In genomic region chr3:32238816-32239637, GRCh38 we compare ENCODE assay signal across 8 cellular contexts. TPM values are rescaled to one million over a fixed set of nuclear protein-coding genes. Genes with fewer than 3 reads are reported as not detected.
DNase-seq lines count a peak whose midpoint lies in the region; ATAC-seq and TF ChIP-seq lines count a peak whose summit lies in the region.

No MANE protein-coding gene starts in this region.

- CTCF ChIA-PET in CD8-positive, alpha-beta memory T cell (lab: Charles Lee), result interaction anchor here (1.2 to 2.8 kb wide), 12 partner anchors 10 to 445 kb away, joined by 3 to 19 read pairs (median 6); no protein-coding TSS in a partner anchor

- peak overlapping the region; percentile 82 to 93 (median 87) for H3K4me3 Mint-ChIP-seq in CD8-positive, alpha-beta memory T cell
- H3K4me3 Mint-ChIP-seq in natural killer cell treated with Interleukin-12 subunit alpha and Interleukin-12 subunit beta and Interleukin-15 and Interleukin-18, amount 100 ng/mL, for 72 hours, result peak overlapping the region; percentile 66

- no peaks in the 10 kb centered on the region for H3K79me2 ChIP-seq in fibroblast of lung (ENCODE audit: control insufficient read depth, insufficient read depth, low read length)

- DNase-seq in CD8-positive, alpha-beta memory T cell, result peak in 4 of 5 donors; percentile 5 to 54 (median 33)
- DNase-seq in NCI-H510A (lab: John Stamatoyannopoulos, UW), result peak; percentile 29
- DNase-seq in activated CD8-positive, alpha-beta memory T cell treated with anti-CD3 and anti-CD28 coated beads, Interleukin-2, amount 50 U/mL, for 48 hours, result peak; percentile 73
- DNase-seq in fibroblast of lung (ENCODE audit: low read depth in 2 of 2), result peak; percentile 36 to 46
- DNase-seq in natural killer cell treated with Interleukin-12 subunit alpha and Interleukin-12 subunit beta and Interleukin-15 and Interleukin-18, amount 100 ng/mL, for 72 hours (ENCODE audit: low spot score), result no peak
- DNase-seq in upper lobe of right lung, result peak; percentile 76
- DNase-seq in GF-D8 (lab: John Stamatoyannopoulos, UW), result no peak

- no peaks in the 10 kb centered on the region for H3K9me3 ChIP-seq in CD8-positive, alpha-beta memory T cell (ENCODE audit: low read length)
- H3K9me3 ChIP-seq in fibroblast of lung (ENCODE audit: control insufficient read depth, insufficient read depth, low read depth, low read length) (no peaks in the 10 kb centered on the region), upper lobe of right lung (peaks cover 6% of the 10 kb centered on the region)

- no peak overlapping the region for H3K9ac ChIP-seq in fibroblast of lung (ENCODE audit: insufficient read depth, low read length)

- H3K27ac ChIP-seq in CD8-positive, alpha-beta memory T cell (ENCODE audit: low read depth, low read length), result no peak overlapping the region
- H3K27ac ChIP-seq in fibroblast of lung (ENCODE audit: insufficient read depth, low read length) (no peak overlapping the region), upper lobe of right lung (peak overlapping the region; percentile 83)

- intact Hi-C loops in upper lobe of right lung (cut with DNase I), result no loop called here

- H3K36me3 ChIP-seq in CD8-positive, alpha-beta memory T cell (ENCODE audit: insufficient read depth, low read length), result no peaks in the 10 kb centered on the region
- no peaks in the 10 kb centered on the region for H3K36me3 ChIP-seq in fibroblast of lung (ENCODE audit: control insufficient read depth, insufficient read depth, low read length)
- H3K36me3 ChIP-seq in upper lobe of right lung, result no peaks in the 10 kb centered on the region

- peaks cover 14 to 28% (median 17%) of the 10 kb centered on the region in 3 donors for H3K4me1 Mint-ChIP-seq in CD8-positive, alpha-beta memory T cell
- peaks cover 9 to 11% of the 10 kb centered on the region in 2 donors for H3K4me1 Mint-ChIP-seq in natural killer cell treated with Interleukin-12 subunit alpha and Interleukin-12 subunit beta and Interleukin-15 and Interleukin-18, amount 100 ng/mL, for 72 hours (ENCODE audit: low read depth in 2 of 2)

- H3K4me2 ChIP-seq in fibroblast of lung (ENCODE audit: extremely low read depth, insufficient read depth, low read length), result peak overlapping the region; percentile 77

- no peaks in the 10 kb centered on the region for H4K20me1 ChIP-seq in fibroblast of lung (ENCODE audit: control insufficient read depth, extremely low read depth, insufficient read depth, low read length)

- no peaks in the 10 kb centered on the region for H3K27me3 ChIP-seq in CD8-positive, alpha-beta memory T cell (ENCODE audit: insufficient read depth, low read length, poor library complexity, severe bottlenecking)
- H3K27me3 ChIP-seq in fibroblast of lung (ENCODE audit: control insufficient read depth, insufficient read depth, low read length) (peaks cover 23% of the 10 kb centered on the region), upper lobe of right lung (no peaks in the 10 kb centered on the region)

- H3K27ac Mint-ChIP-seq in CD8-positive, alpha-beta memory T cell, result peak overlapping the region in 4 of 8 donors; percentile 21 to 79 (median 36)
- no peak overlapping the region for H3K27ac Mint-ChIP-seq in natural killer cell treated with Interleukin-12 subunit alpha and Interleukin-12 subunit beta and Interleukin-15 and Interleukin-18, amount 100 ng/mL, for 72 hours

- ATAC-seq in GM21576 (IDR thresholded peaks at IDR 0.05; ENCODE audit: unreplicated experiment) (peak; percentile 30), upper lobe of right lung (no peak)
- ATAC-seq in natural killer cell treated with Interleukin-12 subunit alpha and Interleukin-12 subunit beta and Interleukin-15 and Interleukin-18, amount 100 ng/mL, for 72 hours, result peak in 1 of 2 donors; percentile 54

- H2AFZ ChIP-seq in fibroblast of lung (ENCODE audit: low read length), result peak overlapping the region; percentile 64

- peak overlapping the region; percentile 76 for H3K4me3 ChIP-seq in CD8-positive, alpha-beta memory T cell (ENCODE audit: low read length)
- H3K4me3 ChIP-seq in fibroblast of lung (replicated peaks in 1 of 4; ENCODE audit: control extremely low read depth in 1 of 4, insufficient read depth in 1 of 4, low read depth in 3 of 4, low read length in 4 of 4) (peak overlapping the region; percentile 57 to 66 (median 59)), upper lobe of right lung (peak overlapping the region; percentile 81)

- H3K36me3 Mint-ChIP-seq in CD8-positive, alpha-beta memory T cell, result peaks cover 0 to 3% (median 0%) of the 10 kb centered on the region in 3 donors
- H3K36me3 Mint-ChIP-seq in natural killer cell treated with Interleukin-12 subunit alpha and Interleukin-12 subunit beta and Interleukin-15 and Interleukin-18, amount 100 ng/mL, for 72 hours, result no peaks in the 10 kb centered on the region

- TF ChIP-seq CTCF in fibroblast of lung (conservative IDR thresholded peaks at IDR 0.05 in 1 of 2, IDR thresholded peaks at IDR 0.05 in 1 of 2; ENCODE audit: low read depth in 1 of 2, low read length in 2 of 2) (no peak), upper lobe of right lung (IDR thresholded peaks at IDR 0.05) (no peak)

- peaks cover 15% of the 10 kb centered on the region for H3K4me1 ChIP-seq in CD8-positive, alpha-beta memory T cell (ENCODE audit: insufficient read depth, low read length)
- H3K4me1 ChIP-seq in fibroblast of lung (ENCODE audit: control insufficient read depth, extremely low read depth, insufficient read depth, low read length) (no peaks in the 10 kb centered on the region), upper lobe of right lung (no peaks in the 10 kb centered on the region)

- POLR2A ChIA-PET in CD8-positive, alpha-beta memory T cell (lab: Charles Lee), result interaction anchor here (0.7 kb wide), 1 partner anchor 75 kb away, joined by 3 read pairs; no protein-coding TSS in a partner anchor

- peaks cover 7 to 11% of the 10 kb centered on the region in 2 donors for H3K27me3 Mint-ChIP-seq in CD8-positive, alpha-beta memory T cell
- peaks cover 19 to 24% of the 10 kb centered on the region in 2 donors for H3K27me3 Mint-ChIP-seq in natural killer cell treated with Interleukin-12 subunit alpha and Interleukin-12 subunit beta and Interleukin-15 and Interleukin-18, amount 100 ng/mL, for 72 hours

- H3K9me3 Mint-ChIP-seq in CD8-positive, alpha-beta memory T cell, result no peaks in the 10 kb centered on the region
- no peaks in the 10 kb centered on the region for H3K9me3 Mint-ChIP-seq in natural killer cell treated with Interleukin-12 subunit alpha and Interleukin-12 subunit beta and Interleukin-15 and Interleukin-18, amount 100 ng/mL, for 72 hours

RNA-seq across cellular contexts. Expression of gene CMTM8, which starts 0.5 kb away (rescaled TPM):
- 1 to 10 TPM; 3.3 to 4.1 TPM for total RNA-seq in CD8-positive, alpha-beta memory T cell
- 3.3 TPM for polyA plus RNA-seq in CD8-positive, alpha-beta memory T cell
- under 0.01 and 0.26 TPM in 2 replicates for total RNA-seq in fibroblast of lung
- polyA plus RNA-seq in fibroblast of lung, result 0.19 and 0.50 TPM in 2 replicates
- polyA plus RNA-seq in fibroblast of lung (2012), result 0.19 and 0.20 TPM in 2 replicates
- polyA minus RNA-seq in fibroblast of lung (ENCODE audit: low replicate concordance), result 0.22 TPM in 1 of 2 replicates, not detected in the other
- total RNA-seq in natural killer cell treated with Interleukin-12 subunit alpha and Interleukin-12 subunit beta and Interleukin-15 and Interleukin-18, amount 100 ng/mL, for 72 hours, result under 1 TPM; 0.36 to 0.48 TPM
- total RNA-seq in upper lobe of right lung, result 24.9 TPM

Comparison
In these comparisons a context has a peak if more than half of its experiments do, and no peak if none do; other contexts are left out.
1. DNase-seq: peak in CD8-positive, alpha-beta memory T cell (4 of 5), NCI-H510A (single experiment), activated CD8-positive, alpha-beta memory T cell treated with anti-CD3 and anti-CD28 coated beads, Interleukin-2, amount 50 U/mL, for 48 hours (single experiment), fibroblast of lung (2 of 2) and upper lobe of right lung (single experiment); none in natural killer cell treated with Interleukin-12 subunit alpha and Interleukin-12 subunit beta and Interleukin-15 and Interleukin-18, amount 100 ng/mL, for 72 hours (single experiment) and GF-D8 (single experiment).
2. Peak in every context shown above with its lines, with median percentiles within 50 percentile points of each other: H3K4me3 ChIP-seq.